In the genomic region with DNA sequence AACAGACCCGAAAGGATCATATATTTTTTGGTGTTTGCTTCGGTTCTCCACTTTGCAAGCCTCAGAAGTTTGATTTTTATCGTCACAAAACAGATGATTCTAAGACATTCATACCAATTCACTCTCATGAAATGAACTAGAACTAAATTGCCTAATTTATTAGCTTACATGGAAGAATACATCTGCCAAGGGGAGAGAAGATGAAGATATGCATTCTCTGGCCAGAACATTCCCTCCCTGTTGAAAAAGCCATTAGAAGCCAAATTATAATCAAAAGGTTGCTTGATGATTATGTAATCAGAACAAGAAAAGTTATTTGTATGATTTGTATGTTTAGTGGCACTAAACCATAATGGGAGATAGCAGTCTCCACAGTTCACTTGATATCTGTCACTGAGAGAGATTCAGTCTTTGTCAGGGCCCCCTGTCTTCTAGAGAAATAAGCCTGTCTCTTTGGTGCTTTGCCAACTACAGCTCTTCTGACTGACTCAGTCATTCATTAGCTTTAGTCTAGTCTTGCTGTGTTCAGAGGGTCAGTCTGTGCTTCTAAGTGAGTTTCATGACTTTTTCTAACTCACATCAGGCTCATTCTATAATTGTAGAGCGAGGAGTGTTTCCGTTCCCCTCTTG, we compare ENCODE assay signal across 23 cellular contexts.
DNase-seq lines count a peak whose midpoint lies in the region; ATAC-seq and TF ChIP-seq lines count a peak whose summit lies in the region.
"Had no signal": no experiment of that assay in that cellular context is flagged by ENCODE, and none has a peak within 500 bp of the region (broad histone marks: within the 10 kb centered on the region; RNA-seq: fewer than 3 reads in every experiment).

No MANE protein-coding gene starts in this region.

- no peaks in the 10 kb centered on the region for H3K36me3 ChIP-seq in GM23248 (ENCODE audit: low read depth)
- H3K36me3 ChIP-seq: cardiac muscle cell, heart right ventricle had no signal

- 0 out of 2 replicates have a peak overlapping the region, but pooled peaks have one; percentile 23 for H2AFZ ChIP-seq in GM23248
- H2AFZ ChIP-seq: parathyroid adenoma had no signal

- no peaks in the 10 kb centered on the region for H3K9me3 ChIP-seq in GM23248 (ENCODE audit: low read depth)

- H3K27ac ChIP-seq in GM23248 = no peak overlapping the region
- H3K27ac ChIP-seq: cardiac muscle cell, heart right ventricle, HL-60, parathyroid adenoma had no signal

- H3K9ac ChIP-seq in GM23248 = no peak overlapping the region
- H3K9ac ChIP-seq: parathyroid adenoma had no signal

- H3K4me3 ChIP-seq in GM23248 = no peak overlapping the region
- H3K4me3 ChIP-seq: cardiac muscle cell, heart right ventricle had no signal

- no peaks in the 10 kb centered on the region for H3K79me2 ChIP-seq in GM23248 (ENCODE audit: insufficient read depth)
- H3K79me2 ChIP-seq: parathyroid adenoma had no signal

- H4K20me1 ChIP-seq in GM23248 (ENCODE audit: insufficient read depth) = no peaks in the 10 kb centered on the region

- no peaks in the 10 kb centered on the region for H3K27me3 ChIP-seq in GM23248 (replicated peaks; ENCODE audit: insufficient read depth)
- H3K27me3 ChIP-seq: cardiac muscle cell had no signal

- no peaks in the 10 kb centered on the region for H3K9me2 ChIP-seq in GM23248 (ENCODE audit: insufficient read depth)

- H3F3A ChIP-seq in GM23248 (ENCODE audit: insufficient read depth) = no peaks in the 10 kb centered on the region

- in situ Hi-C loops in GM23248 (cut with MboI) = loop anchor here (25.0 kb wide), 3 partner anchors 752 to 1527 kb away; no protein-coding TSS in a partner anchor

- H3K4me1 ChIP-seq in GM23248 (ENCODE audit: insufficient read depth) = no peaks in the 10 kb centered on the region
- H3K4me1 ChIP-seq: heart right ventricle, parathyroid adenoma had no signal

- WGBS in GM23248 (ENCODE audit: low coverage in 1 of 2, low lambda C conversion rate in 2 of 2, missing lambda C conversion rate in 2 of 2), 2 experiments = 34% methylated on average over 5 of the region's 5 CpGs

- DNase-seq in GM23248 = peak; percentile 18
- DNase-seq in LHCN-M2 (ENCODE audit: low read depth) = peak; percentile 26
- DNase-seq in iris pigment epithelial cell (ENCODE audit: low read depth) = peak; percentile 74
- DNase-seq in ureter (ENCODE audit: low spot score) = no peak
- no peak for DNase-seq in dermis blood vessel endothelial cell
- DNase-seq in NK-92 (lab: John Stamatoyannopoulos, UW; ENCODE audit: unreplicated experiment) = no peak
- DNase-seq: activated CD4-positive, alpha-beta T cell treated with anti-CD3 and anti-CD28 coated beads for 1 hour; activated naive CD4-positive, alpha-beta T cell; activated T-cell treated with anti-CD3 and anti-CD28 coated beads, Interleukin-2, amount 50 U/mL, for 4 hours; amniotic stem cell; heart right ventricle; midbrain; NCI-H1417 treated with DMSO at 0.1 percent for 48 hours; NCI-H226; trophoblast cell had no signal

- ATAC-seq in SK-N-SH treated with all-trans-retinoic acid at 6 μM for 48 hours (peak; percentile 38; the same call in 2 of the 3 replicates), GM19351 (IDR thresholded peaks at IDR 0.05; ENCODE audit: unreplicated experiment) (no peak)
- ATAC-seq: activated T-cell treated with anti-CD3 and anti-CD28 coated beads, Interleukin-2, amount 50 U/mL, for 4 hours; heart right ventricle; left lobe of liver; natural killer cell treated with Interleukin-12 subunit alpha and Interleukin-12 subunit beta and Interleukin-15 and Interleukin-18, amount 100 ng/mL, for 72 hours; sciatic nerve had no signal

- H3K4me2 ChIP-seq in GM23248 (ENCODE audit: unreplicated experiment) = no peak overlapping the region

TF ChIP-seq in SK-N-SH treated with all-trans-retinoic acid at 6 μM for 48 hours, 23 proteins besides CTCF, POLR2A, EP300 and RAD21:
- TF ChIP-seq ZNF8 (CRISPR knock-in tag; IDR thresholded peaks at IDR 0.05) (no peak), ZNF565 (CRISPR knock-in tag; conservative IDR thresholded peaks at IDR 0.05; ENCODE audit: low read depth) (no peak), GLIS3 (CRISPR knock-in tag; IDR thresholded peaks at IDR 0.05) (no peak), ISL1 (CRISPR knock-in tag; IDR thresholded peaks at IDR 0.05) (no peak), PATZ1 (CRISPR knock-in tag; IDR thresholded peaks at IDR 0.05; ENCODE audit: borderline replicate concordance) (no peak)
- TF ChIP-seq, protein P1, sequence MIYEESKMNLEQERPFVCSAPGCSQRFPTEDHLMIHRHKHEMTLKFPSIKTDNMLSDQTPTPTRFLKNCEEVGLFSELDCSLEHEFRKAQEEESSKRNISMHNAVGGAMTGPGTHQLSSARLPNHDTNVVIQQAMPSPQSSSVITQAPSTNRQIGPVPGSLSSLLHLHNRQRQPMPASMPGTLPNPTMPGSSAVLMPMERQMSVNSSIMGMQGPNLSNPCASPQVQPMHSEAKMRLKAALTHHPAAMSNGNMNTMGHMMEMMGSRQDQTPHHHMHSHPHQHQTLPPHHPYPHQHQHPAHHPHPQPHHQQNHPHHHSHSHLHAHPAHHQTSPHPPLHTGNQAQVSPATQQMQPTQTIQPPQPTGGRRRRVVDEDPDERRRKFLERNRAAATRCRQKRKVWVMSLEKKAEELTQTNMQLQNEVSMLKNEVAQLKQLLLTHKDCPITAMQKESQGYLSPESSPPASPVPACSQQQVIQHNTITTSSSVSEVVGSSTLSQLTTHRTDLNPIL (CRISPR knock-in tag; IDR thresholded peaks at IDR 0.05; ENCODE audit: low read depth) = no peak

Comparison
In these comparisons a context has a peak if more than half of its experiments do, and no peak if none do; other contexts are left out.
1. DNase-seq: peak in GM23248 (single experiment), LHCN-M2 (single experiment) and iris pigment epithelial cell (single experiment); none in ureter (single experiment), dermis blood vessel endothelial cell (single experiment) and NK-92 (single experiment).